In genomic region chr6:4565301-4566250, GRCh38 we compare ENCODE assay signal across 21 cellular contexts.
DNase-seq lines count a peak whose midpoint lies in the region; ATAC-seq and TF ChIP-seq lines count a peak whose summit lies in the region.
"Had no signal": no experiment of that assay in that cellular context is flagged by ENCODE, and none has a peak within 500 bp of the region (broad histone marks: within the 10 kb centered on the region; RNA-seq: fewer than 3 reads in every experiment).

No MANE protein-coding gene starts in this region.

- no peak overlapping the region for H3K4me3 Mint-ChIP-seq in natural killer cell treated with Interleukin-12 subunit alpha and Interleukin-12 subunit beta and Interleukin-15 and Interleukin-18, amount 100 ng/mL, for 72 hours
- H3K4me3 Mint-ChIP-seq in natural killer cell (no peak overlapping the region), osteocyte (ENCODE audit: unreplicated experiment) (no peak overlapping the region)
- H3K4me3 Mint-ChIP-seq: CD8-positive, alpha-beta T cell had no signal

- no peak for DNase-seq in natural killer cell treated with Interleukin-12 subunit alpha and Interleukin-12 subunit beta and Interleukin-15 and Interleukin-18, amount 100 ng/mL, for 72 hours (ENCODE audit: low spot score)
- DNase-seq in natural killer cell (no peak), islet precursor cell (peak; percentile 47), osteocyte (ENCODE audit: extremely low spot score, unreplicated experiment) (peak; percentile 76), aorta (no peak), activated gamma-delta T cell treated with Interleukin-2 at 50 U/mL for 16 hours (no peak), posterior vena cava (ENCODE audit: low spot score) (no peak)
- DNase-seq: AML-193; CD8-positive, alpha-beta T cell; DND-41; KBM-7; MM.1S; NCI-H1048; NCI-H1417 treated with DMSO at 0.1 percent for 48 hours; NCI-H187 treated with DMSO at 0.1 percent for 48 hours; NCI-H82; Peyer's patch had no signal

- peaks cover 0 to 2% of the 10 kb centered on the region in 2 donors for H3K4me1 Mint-ChIP-seq in natural killer cell treated with Interleukin-12 subunit alpha and Interleukin-12 subunit beta and Interleukin-15 and Interleukin-18, amount 100 ng/mL, for 72 hours (ENCODE audit: low read depth in 2 of 2)
- H3K4me1 Mint-ChIP-seq in natural killer cell (no peaks in the 10 kb centered on the region), osteocyte (ENCODE audit: unreplicated experiment) (peaks cover 18% of the 10 kb centered on the region)

- no peaks in the 10 kb centered on the region for H3K36me3 ChIP-seq in aorta (ENCODE audit: control insufficient read depth in 1 of 2, insufficient read depth in 2 of 2, low read length in 1 of 2)
- H3K36me3 ChIP-seq: Peyer's patch, SJCRH30 had no signal

- H3K4me1 ChIP-seq in aorta (ENCODE audit: control insufficient read depth in 1 of 2, insufficient read depth in 2 of 2, low read length in 2 of 2): no peaks in the 10 kb centered on the region
- H3K4me1 ChIP-seq: Peyer's patch had no signal

- peaks cover 13 to 16% of the 10 kb centered on the region in 2 donors for H3K27me3 Mint-ChIP-seq in natural killer cell treated with Interleukin-12 subunit alpha and Interleukin-12 subunit beta and Interleukin-15 and Interleukin-18, amount 100 ng/mL, for 72 hours
- H3K27me3 Mint-ChIP-seq in natural killer cell (ENCODE audit: low read depth in 2 of 2) (peaks cover 12 to 20% of the 10 kb centered on the region in 2 donors), osteocyte (ENCODE audit: unreplicated experiment) (no peaks in the 10 kb centered on the region)

- TF ChIP-seq CTCF in natural killer cell (IDR thresholded peaks at IDR 0.05) (no peak), osteocyte (IDR thresholded peaks at IDR 0.05) (no peak)

- H3K27me3 ChIP-seq in aorta (ENCODE audit: control insufficient read depth in 1 of 2, insufficient read depth in 2 of 2, low read length in 1 of 2): no peaks in the 10 kb centered on the region
- H3K27me3 ChIP-seq: Peyer's patch, SJCRH30 had no signal

- no peaks in the 10 kb centered on the region for H3K9me3 ChIP-seq in aorta (ENCODE audit: control insufficient read depth, low read length)
- H3K9me3 ChIP-seq: Peyer's patch, SJCRH30 had no signal

- intact Hi-C loops in natural killer cell (cut with micrococcal nuclease): no loop called here
- intact Hi-C loops in aorta (cut with DNase I): no loop called here
- intact Hi-C loops in posterior vena cava (cut with DNase I): no loop called here

- no peak overlapping the region for H3K4me3 ChIP-seq in aorta (ENCODE audit: low read length in 2 of 2)
- H3K4me3 ChIP-seq: GM12878, GM23248, Peyer's patch, SJCRH30 had no signal

- 95 to 98% methylated on average over 17 of the region's 17 CpGs for WGBS in aorta, 2 donors

- no peak overlapping the region for H3K27ac ChIP-seq in aorta (ENCODE audit: low read depth in 1 of 2, low read length in 2 of 2)
- H3K27ac ChIP-seq: GM23248, Peyer's patch, SJCRH30 had no signal

- peaks cover 3% of the 10 kb centered on the region for H3K36me3 Mint-ChIP-seq in natural killer cell treated with Interleukin-12 subunit alpha and Interleukin-12 subunit beta and Interleukin-15 and Interleukin-18, amount 100 ng/mL, for 72 hours
- H3K36me3 Mint-ChIP-seq in natural killer cell (peaks cover 5% of the 10 kb centered on the region), osteocyte (ENCODE audit: unreplicated experiment) (peaks cover 4% of the 10 kb centered on the region)
- H3K36me3 Mint-ChIP-seq: CD8-positive, alpha-beta T cell had no signal

- peaks cover 2% of the 10 kb centered on the region for H3K9me3 Mint-ChIP-seq in natural killer cell treated with Interleukin-12 subunit alpha and Interleukin-12 subunit beta and Interleukin-15 and Interleukin-18, amount 100 ng/mL, for 72 hours
- peaks cover 0 to 2% of the 10 kb centered on the region in 2 donors for H3K9me3 Mint-ChIP-seq in natural killer cell
- peaks cover 7% of the 10 kb centered on the region for H3K9me3 Mint-ChIP-seq in osteocyte (ENCODE audit: unreplicated experiment)

- no peak overlapping the region for H3K27ac Mint-ChIP-seq in natural killer cell treated with Interleukin-12 subunit alpha and Interleukin-12 subunit beta and Interleukin-15 and Interleukin-18, amount 100 ng/mL, for 72 hours
- H3K27ac Mint-ChIP-seq in natural killer cell: no peak overlapping the region
- no peak overlapping the region for H3K27ac Mint-ChIP-seq in osteocyte (ENCODE audit: unreplicated experiment)
- H3K27ac Mint-ChIP-seq: CD8-positive, alpha-beta T cell had no signal

- ATAC-seq in natural killer cell treated with Interleukin-12 subunit alpha and Interleukin-12 subunit beta and Interleukin-15 and Interleukin-18, amount 100 ng/mL, for 72 hours: peak; percentile 33 to 45
- no peak for ATAC-seq in natural killer cell
- ATAC-seq in aorta (ENCODE audit: low FRiP score): peak; percentile 20
- ATAC-seq in GM18873 (IDR thresholded peaks at IDR 0.05; ENCODE audit: low FRiP score, unreplicated experiment): no peak
- ATAC-seq: CD8-positive, alpha-beta T cell; GM12878 had no signal

Comparison
In these comparisons a context has a peak if more than half of its experiments do, and no peak if none do; other contexts are left out.
1. ATAC-seq: peak in natural killer cell treated with Interleukin-12 subunit alpha and Interleukin-12 subunit beta and Interleukin-15 and Interleukin-18, amount 100 ng/mL, for 72 hours (2 of 2) and aorta (single experiment); none in natural killer cell (0 of 3) and GM18873 (single experiment).
2. DNase-seq: peak in islet precursor cell (single experiment) and osteocyte (single experiment); none in natural killer cell treated with Interleukin-12 subunit alpha and Interleukin-12 subunit beta and Interleukin-15 and Interleukin-18, amount 100 ng/mL, for 72 hours (single experiment), natural killer cell (single experiment), aorta (0 of 2), activated gamma-delta T cell treated with Interleukin-2 at 50 U/mL for 16 hours (single experiment) and posterior vena cava (single experiment).